In genomic region chr13:84630486-84630885, GRCh38 we compare ENCODE assay signal across 21 cellular contexts.
A peak's percentile ranks its signal among the peaks of the same experiment; 100 is the strongest.
DNase-seq lines count a peak whose midpoint lies in the region; TF ChIP-seq lines count a peak whose summit lies in the region.
"Had no signal": no experiment of that assay in that cellular context is flagged by ENCODE, and none has a peak within 500 bp of the region (broad histone marks: within the 10 kb centered on the region; RNA-seq: fewer than 3 reads in every experiment).

No MANE protein-coding gene starts in this region.

- H3K4me2 ChIP-seq in neuronal stem cell (ENCODE audit: insufficient read depth, low read length, poor library complexity, severe bottlenecking) = no peak overlapping the region
- H3K4me2 ChIP-seq in MM.1S (ENCODE audit: low read depth, low read length) = no peak overlapping the region
- H3K4me2 ChIP-seq: A549 had no signal

- H2BK120ac ChIP-seq in neuronal stem cell (ENCODE audit: low read depth, low read length) = no peak overlapping the region

- intact Hi-C loops in spleen (cut with DNase I; ENCODE audit: low total_unique reads) = no loop called here

- peak overlapping the region; percentile 8; the same call in 1 of the 2 replicates for H3K4me3 Mint-ChIP-seq in HFFc6
- H3K4me3 Mint-ChIP-seq: CD4-positive, alpha-beta memory T cell had no signal

- no peak overlapping the region for H3K4ac ChIP-seq in neuronal stem cell (ENCODE audit: low read length)

- H3K14ac ChIP-seq in neuronal stem cell (ENCODE audit: low read length) = no peak overlapping the region

- no peaks in the 10 kb centered on the region for H3K79me2 ChIP-seq in MM.1S (ENCODE audit: low read length)

- no peaks in the 10 kb centered on the region for H3F3A ChIP-seq in MM.1S (ENCODE audit: insufficient read depth, low read length)

- H3K27ac ChIP-seq in neuronal stem cell (replicated peaks; ENCODE audit: low read length) (no peak overlapping the region), SJCRH30 (no peak overlapping the region), MM.1S (ENCODE audit: low read length) (no peak overlapping the region), brain microvascular endothelial cell (no peak overlapping the region), spleen (no peak overlapping the region)
- H3K27ac ChIP-seq: A549 had no signal

- no CpG with 5 or more reads among the region's 3 CpGs for WGBS in neuronal stem cell (ENCODE audit: extremely low coverage in 2 of 2, insufficient read length in 2 of 2, insufficient replicate concordance in 1 of 2), 2 donors
- 95 to 98% (median 95%) methylated on average over 3 of the region's 3 CpGs for WGBS in spleen, 5 donors

- H2AFZ ChIP-seq in neuronal stem cell (ENCODE audit: low read length) (peak overlapping the region; percentile 21), MM.1S (ENCODE audit: low read length) (no peak overlapping the region)

- no peak for TF ChIP-seq CTCF in HFFc6 (IDR thresholded peaks at IDR 0.05)
- no peak for TF ChIP-seq CTCF in astrocyte of the spinal cord (IDR thresholded peaks at IDR 0.05; ENCODE audit: low read depth, low read length)
- no peak for TF ChIP-seq CTCF in MM.1S (IDR thresholded peaks at IDR 0.05; ENCODE audit: low read length)
- TF ChIP-seq CTCF in brain microvascular endothelial cell (IDR thresholded peaks at IDR 0.05; ENCODE audit: low read depth, low read length, missing control alignments) = no peak
- TF ChIP-seq CTCF in spleen (IDR thresholded peaks at IDR 0.05 in 8 of 11, conservative IDR thresholded peaks at IDR 0.05 in 3 of 11) = no peak

- H2BK15ac ChIP-seq in neuronal stem cell (ENCODE audit: low read length) = no peak overlapping the region

- peak overlapping the region; percentile 68; the same call in 1 of the 2 replicates for H3K27ac Mint-ChIP-seq in HFFc6
- H3K27ac Mint-ChIP-seq: CD4-positive, alpha-beta memory T cell had no signal

- H3K4me1 ChIP-seq in neuronal stem cell (ENCODE audit: control insufficient read depth in 2 of 2, insufficient read depth in 1 of 2, low read depth in 1 of 2, low read length in 2 of 2) (no peaks in the 10 kb centered on the region), SJCRH30 (no peaks in the 10 kb centered on the region), MM.1S (ENCODE audit: low read length) (no peaks in the 10 kb centered on the region), spleen (no peaks in the 10 kb centered on the region)
- H3K4me1 ChIP-seq: A549 had no signal

- peaks cover 48% of the 10 kb centered on the region for H3K4me1 Mint-ChIP-seq in HFFc6 (ENCODE audit: low read depth)
- H3K4me1 Mint-ChIP-seq: CD4-positive, alpha-beta memory T cell had no signal

- no peak overlapping the region for H3K23ac ChIP-seq in neuronal stem cell (ENCODE audit: low read depth, low read length, poor library complexity)

- H3K27me3 ChIP-seq in neuronal stem cell (ENCODE audit: control insufficient read depth in 3 of 3, insufficient read depth in 3 of 3, low read depth in 1 of 3, low read length in 3 of 3) (no peaks in the 10 kb centered on the region), SJCRH30 (no peaks in the 10 kb centered on the region), MM.1S (replicated peaks; ENCODE audit: insufficient read depth, low read length) (no peaks in the 10 kb centered on the region), brain microvascular endothelial cell (replicated peaks) (no peaks in the 10 kb centered on the region), spleen (replicated peaks in 1 of 7) (no peaks in the 10 kb centered on the region)

- H3K18ac ChIP-seq in neuronal stem cell (ENCODE audit: low read length) = no peak overlapping the region

- H3K36me3 ChIP-seq in neuronal stem cell (replicated peaks in 1 of 2; ENCODE audit: control insufficient read depth in 2 of 2, insufficient read depth in 2 of 2, low read length in 2 of 2) = no peaks in the 10 kb centered on the region
- H3K36me3 ChIP-seq in SJCRH30 = no peaks in the 10 kb centered on the region
- no peaks in the 10 kb centered on the region for H3K36me3 ChIP-seq in MM.1S (replicated peaks; ENCODE audit: insufficient read depth, low read length)
- H3K36me3 ChIP-seq in brain microvascular endothelial cell (replicated peaks) = no peaks in the 10 kb centered on the region
- H3K36me3 ChIP-seq in spleen = no peaks in the 10 kb centered on the region

- no peak overlapping the region for H2AK5ac ChIP-seq in neuronal stem cell (ENCODE audit: low read depth, low read length)

- H3K36me3 Mint-ChIP-seq in HFFc6 (ENCODE audit: low read depth) = peaks cover 14% of the 10 kb centered on the region; the same call in 1 of the 2 replicates
- H3K36me3 Mint-ChIP-seq: CD4-positive, alpha-beta memory T cell had no signal

- TF ChIP-seq POLR2A in spleen (IDR thresholded peaks at IDR 0.05) = no peak

- H3K4me3 ChIP-seq in astrocyte of the spinal cord (ENCODE audit: low read depth, low read length) (no peak overlapping the region), neuronal stem cell (ENCODE audit: low read length in 2 of 2) (no peak overlapping the region), SJCRH30 (no peak overlapping the region), MM.1S (ENCODE audit: low read length) (no peak overlapping the region), brain microvascular endothelial cell (ENCODE audit: low read depth, low read length) (no peak overlapping the region), spleen (no peak overlapping the region)
- H3K4me3 ChIP-seq: A549 had no signal

- no peak overlapping the region for H4K91ac ChIP-seq in neuronal stem cell (ENCODE audit: low read depth, low read length, poor library complexity)

- no peaks in the 10 kb centered on the region for H4K20me1 ChIP-seq in MM.1S (ENCODE audit: insufficient read depth, low read length)

- H3K79me1 ChIP-seq in neuronal stem cell (ENCODE audit: low read depth, low read length) = peaks cover 1% of the 10 kb centered on the region

- H3K9me3 Mint-ChIP-seq in HFFc6 = peaks cover 2% of the 10 kb centered on the region; the same call in 1 of the 2 replicates

- no peaks in the 10 kb centered on the region for H3K27me3 Mint-ChIP-seq in HFFc6 (ENCODE audit: insufficient read depth)
- H3K27me3 Mint-ChIP-seq: CD4-positive, alpha-beta memory T cell had no signal

- no peak overlapping the region for H2BK12ac ChIP-seq in neuronal stem cell (ENCODE audit: low read length)

- in situ Hi-C loops in astrocyte of the spinal cord (cut with HindIII; ENCODE audit: low sequenced_read_pairs) = no loop called here
- in situ Hi-C loops in brain microvascular endothelial cell (cut with HindIII; ENCODE audit: low pct_ligation_motif_present, low sequenced_read_pairs) = no loop called here

- no peak for DNase-seq in HFFc6
- DNase-seq in astrocyte of the spinal cord (ENCODE audit: low read depth, low spot score) = peak; percentile 25
- DNase-seq in glomerular visceral epithelial cell (ENCODE audit: extremely low spot score) = peak; percentile 90
- no peak for DNase-seq in neuronal stem cell (ENCODE audit: low spot score)
- DNase-seq in SJCRH30 = no peak
- no peak for DNase-seq in MM.1S
- DNase-seq in brain microvascular endothelial cell = no peak
- DNase-seq in spleen = no peak
- DNase-seq: 8988T; ACHN; C1 segment of cervical spinal cord; Calu3; CD4-positive, alpha-beta memory T cell; COR-L47; DMS53; DMS79 treated with DMSO at 0.1 percent for 48 hours; GF-D8; GOT3; H7; HCEC 1CT had no signal

- H3K9me2 ChIP-seq in MM.1S (replicated peaks; ENCODE audit: insufficient read depth, low read length) = no peaks in the 10 kb centered on the region

- H2BK5ac ChIP-seq in neuronal stem cell (ENCODE audit: low read length) = no peak overlapping the region

- no peak overlapping the region for H3K9ac ChIP-seq in neuronal stem cell (ENCODE audit: low read depth, low read length, poor library complexity)
- no peak overlapping the region for H3K9ac ChIP-seq in MM.1S (ENCODE audit: low read length)

- H3K9me3 ChIP-seq in neuronal stem cell (replicated peaks in 1 of 2; ENCODE audit: control insufficient read depth in 2 of 2, insufficient read depth in 1 of 2, low read depth in 1 of 2, low read length in 2 of 2) = no peaks in the 10 kb centered on the region
- no peaks in the 10 kb centered on the region for H3K9me3 ChIP-seq in SJCRH30 (replicated peaks)
- H3K9me3 ChIP-seq in MM.1S (replicated peaks; ENCODE audit: insufficient read depth, low read length) = no peaks in the 10 kb centered on the region
- peaks cover 0 to 6% (median 0%) of the 10 kb centered on the region in 8 donors for H3K9me3 ChIP-seq in spleen
- H3K9me3 ChIP-seq: A549 had no signal

- H4K8ac ChIP-seq in neuronal stem cell (ENCODE audit: low read depth, low read length) = no peak overlapping the region

Comparison
In these comparisons a context has a peak if more than half of its experiments do, and no peak if none do; other contexts are left out.
1. DNase-seq: peak in astrocyte of the spinal cord (single experiment) and glomerular visceral epithelial cell (single experiment); none in HFFc6 (single experiment), neuronal stem cell (single experiment), SJCRH30 (0 of 2), MM.1S (single experiment), brain microvascular endothelial cell (single experiment) and spleen (single experiment).